Comparison of ENCODE assay signal across 9 cellular contexts in genomic region chr6:117264487-117265424, GRCh38. TPM values are rescaled to one million over a fixed set of nuclear protein-coding genes. Genes with fewer than 3 reads are reported as not detected.
DNase-seq lines count a peak whose midpoint lies in the region; ATAC-seq, FAIRE-seq and TF ChIP-seq lines count a peak whose summit lies in the region.
"Had no signal": no experiment of that assay in that cellular context is flagged by ENCODE, and none has a peak within 500 bp of the region (broad histone marks: within the 10 kb centered on the region; RNA-seq: fewer than 3 reads in every experiment).

No MANE protein-coding gene starts in this region.

- intact Hi-C loops in vagina (cut with DNase I): no loop called here

- H3K36me3 ChIP-seq in HUES6 (ENCODE audit: control insufficient read depth, insufficient read depth, low read length): no peaks in the 10 kb centered on the region
- H3K36me3 ChIP-seq in vagina: no peaks in the 10 kb centered on the region

- H3K9ac ChIP-seq in HUES6 (ENCODE audit: low read length): no peak overlapping the region

- H3K4me3 ChIP-seq in A549 (peak overlapping the region; percentile 41), HUES6 (ENCODE audit: low read depth, low read length) (peak overlapping the region; percentile 82), cardiac fibroblast (replicated peaks in 1 of 2; ENCODE audit: low read depth in 2 of 2, low read length in 2 of 2) (peak overlapping the region; percentile 26 to 37), vagina (peak overlapping the region; percentile 33 to 40)

- ATAC-seq in A549 (peak; percentile 48 to 63; a peak in 5 of 6 replicates), GM19023 (IDR thresholded peaks at IDR 0.05; ENCODE audit: unreplicated experiment) (peak; percentile 48), HG02840 (IDR thresholded peaks at IDR 0.05; ENCODE audit: low FRiP score, unreplicated experiment) (no peak)

- no peak for TF ChIP-seq EP300 in A549 (IDR thresholded peaks at IDR 0.05)

- WGBS in A549 (ENCODE audit: missing lambda C conversion rate): 26% methylated on average over 41 of the region's 46 CpGs

- FAIRE-seq in A549 (lab: Jason Lieb, UNC): no peak

- no peaks in the 10 kb centered on the region for H3K9me3 ChIP-seq in A549
- H3K9me3 ChIP-seq in HUES6 (ENCODE audit: control insufficient read depth, insufficient read depth, low read depth, low read length): no peaks in the 10 kb centered on the region
- H3K9me3 ChIP-seq in vagina: no peaks in the 10 kb centered on the region

- DNase-seq in A549 (ENCODE audit: low read depth in 1 of 2, low spot score in 1 of 2) (peak in 1 of 2 experiments; percentile 4), cardiac fibroblast (ENCODE audit: low read depth in 2 of 2) (peak; percentile 19 to 25), medulla oblongata (ENCODE audit: extremely low spot score) (peak; percentile 5), vagina (ENCODE audit: extremely low spot score in 2 of 2) (no peak), NCI-H1048 (lab: John Stamatoyannopoulos, UW) (no peak)

- CTCF ChIA-PET in A549 (lab: Yijun Ruan, JAX): interaction anchor here (1.0 to 1.4 kb wide), 2 partner anchors 340 to 564 kb away, joined by 3 read pairs; no protein-coding TSS in a partner anchor

- H3K4me2 ChIP-seq in A549: peak overlapping the region; percentile 84

- peaks cover 93% of the 10 kb centered on the region for H3K27me3 ChIP-seq in HUES6 (ENCODE audit: control insufficient read depth, insufficient read depth, low read length)
- peaks cover 9% of the 10 kb centered on the region for H3K27me3 ChIP-seq in vagina

- TF ChIP-seq POLR2A in A549 (IDR thresholded peaks at IDR 0.05; ENCODE audit: low read length) (no peak), vagina (IDR thresholded peaks at IDR 0.05) (no peak)

- H3K4me1 ChIP-seq in A549: no peaks in the 10 kb centered on the region
- H3K4me1 ChIP-seq in HUES6 (ENCODE audit: control insufficient read depth, insufficient read depth, low read length): peaks cover 4% of the 10 kb centered on the region; the same call in 1 of the 2 replicates
- H3K4me1 ChIP-seq in vagina: peaks cover 26% of the 10 kb centered on the region

- TF ChIP-seq RAD21 in A549 (conservative IDR thresholded peaks at IDR 0.05 in 1 of 2, IDR thresholded peaks at IDR 0.05 in 1 of 2): no peak

- POLR2A ChIA-PET in A549 (lab: Yijun Ruan, JAX): no interaction called here

- H3K27ac ChIP-seq in A549 (no peak overlapping the region), HUES6 (ENCODE audit: low read depth, low read length) (no peak overlapping the region), vagina (no peak overlapping the region)

- TF ChIP-seq CTCF in A549 (IDR thresholded peaks at IDR 0.05) (no peak), cardiac fibroblast (IDR thresholded peaks at IDR 0.05; ENCODE audit: low read depth, low read length) (no peak), vagina (IDR thresholded peaks at IDR 0.05) (no peak)

TF ChIP-seq in A549, 52 proteins besides CTCF, POLR2A, EP300 and RAD21:
- no peak for TF ChIP-seq BCL3 (IDR thresholded peaks at IDR 0.05)
- peak; percentile 99 for TF ChIP-seq CBX8 (IDR thresholded peaks at IDR 0.05)
- no peak for TF ChIP-seq CHD2 (IDR thresholded peaks at IDR 0.05; ENCODE audit: low read length, partially characterized antibody)
- no peak for TF ChIP-seq SMC3 (IDR thresholded peaks at IDR 0.05)
- no peak for TF ChIP-seq ZC3H11A (IDR thresholded peaks at IDR 0.05)
- TF ChIP-seq KDM1A (IDR thresholded peaks at IDR 0.05; ENCODE audit: low read depth): no peak
- TF ChIP-seq ZSCAN20 (CRISPR knock-in tag; IDR thresholded peaks at IDR 0.05): no peak
- no peak for TF ChIP-seq HMGXB4 (CRISPR knock-in tag; IDR thresholded peaks at IDR 0.05; ENCODE audit: borderline replicate concordance)
- TF ChIP-seq ZFP36 (IDR thresholded peaks at IDR 0.05; ENCODE audit: borderline replicate concordance, partially characterized antibody): peak; percentile 63
- TF ChIP-seq RNF2 (IDR thresholded peaks at IDR 0.05; ENCODE audit: borderline replicate concordance, low read depth): peak; percentile 99
- no peak for TF ChIP-seq NR3C1 (IDR thresholded peaks at IDR 0.05)
- no peak for TF ChIP-seq NFE2L2 (conservative IDR thresholded peaks at IDR 0.05; ENCODE audit: low read length)
- no peak for TF ChIP-seq BHLHE40 (IDR thresholded peaks at IDR 0.05; ENCODE audit: low read depth, low read length)
- TF ChIP-seq KDM5A (IDR thresholded peaks at IDR 0.05): no peak
- TF ChIP-seq SREBF2 (IDR thresholded peaks at IDR 0.05): no peak
- TF ChIP-seq CHD4 (IDR thresholded peaks at IDR 0.05; ENCODE audit: borderline replicate concordance): no peak
- TF ChIP-seq HOXB13 (CRISPR knock-in tag; IDR thresholded peaks at IDR 0.05; ENCODE audit: low read depth): no peak
TF ChIP-seq in A549: peak in this region for 3.

RNA-seq across cellular contexts. Expression of gene VGLL2, which starts 0.6 kb away (rescaled TPM):
- polyA plus RNA-seq in A549 (2011; rRNA removed): not detected in 2 replicates
- not detected in 2 replicates for polyA plus RNA-seq in A549 (2012; cell fraction: cytosol; rRNA removed)
- polyA plus RNA-seq in A549 (2012; cell fraction: nucleus; rRNA removed): not detected in 2 replicates
- not detected in 3 replicates for polyA plus RNA-seq in A549 (2017; fragmentation: RNase III; extraction: RNeasy Plus Mini Kit Qiagen cat#74134 plus additional on column Dnase treatment)
- not detected in 2 replicates for polyA minus RNA-seq in A549 (2011; rRNA and poly(A)+ RNA removed)
- not detected for total RNA-seq in vagina
- total RNA-seq: subcutaneous adipose tissue had no signal

Comparison
In these comparisons a context has a peak if more than half of its experiments do, and no peak if none do; other contexts are left out.
1. DNase-seq: peak in cardiac fibroblast (2 of 2) and medulla oblongata (single experiment); none in vagina (0 of 2) and NCI-H1048 (single experiment).
2. H3K4me3 ChIP-seq: peak in every context shown above with its lines; median percentile 82 in HUES6; 41 in A549; 36 in vagina; 32 in cardiac fibroblast.